Comparison of ENCODE assay signal across 12 cellular contexts in genomic region chr3:188468672-188469071, GRCh38.
DNase-seq lines count a peak whose midpoint lies in the region; ATAC-seq, FAIRE-seq and TF ChIP-seq lines count a peak whose summit lies in the region.
"Had no signal": no experiment of that assay in that cellular context is flagged by ENCODE, and none has a peak within 500 bp of the region (broad histone marks: within the 10 kb centered on the region; RNA-seq: fewer than 3 reads in every experiment).

No MANE protein-coding gene starts in this region.

- H3K4me1 ChIP-seq in lower lobe of right lung: no peaks in the 10 kb centered on the region

- FAIRE-seq in urothelium cell line (lab: Jason Lieb, UNC): no peak
- FAIRE-seq: GM12891 had no signal

- no peaks in the 10 kb centered on the region for H3K36me3 ChIP-seq in lower lobe of right lung

- intact Hi-C loops in lower lobe of right lung (cut with DNase I): no loop called here

- ATAC-seq in lower lobe of right lung: no peak
- ATAC-seq in HG03095 (IDR thresholded peaks at IDR 0.05; ENCODE audit: unreplicated experiment): no peak

- H3K9me3 ChIP-seq in lower lobe of right lung: no peaks in the 10 kb centered on the region

- no peaks in the 10 kb centered on the region for H3K27me3 ChIP-seq in lower lobe of right lung (ENCODE audit: low read depth)

- peak; percentile 11 for DNase-seq in NCI-H1092 treated with DMSO at 0.1 percent for 48 hours (lab: John Stamatoyannopoulos, UW)
- DNase-seq in NCI-H1092 (lab: John Stamatoyannopoulos, UW): no peak
- DNase-seq in cerebellar cortex (ENCODE audit: low spot score): peak; percentile 45
- no peak for DNase-seq in lower lobe of right lung
- DNase-seq in urothelium cell line (ENCODE audit: low spot score): peak; percentile 6
- DNase-seq in SW480 (ENCODE audit: low spot score): no peak
- no peak for DNase-seq in amniotic stem cell (lab: John Stamatoyannopoulos, UW)
- DNase-seq: 8988T; activated CD8-positive, alpha-beta memory T cell treated with anti-CD3 and anti-CD28 coated beads, Interleukin-2, amount 50 U/mL, for 48 hours; effector CD8-positive, alpha-beta T cell had no signal

- H3K27ac ChIP-seq in lower lobe of right lung: peak overlapping the region; percentile 3

- no peak for TF ChIP-seq CTCF in lower lobe of right lung (IDR thresholded peaks at IDR 0.05)

- H3K4me3 ChIP-seq in lower lobe of right lung: no peak overlapping the region

Comparison
In these comparisons a context has a peak if more than half of its experiments do, and no peak if none do; other contexts are left out.
1. DNase-seq: peak in NCI-H1092 treated with DMSO at 0.1 percent for 48 hours (single experiment), cerebellar cortex (single experiment) and urothelium cell line (single experiment); none in NCI-H1092 (single experiment), lower lobe of right lung (single experiment), SW480 (single experiment) and amniotic stem cell (single experiment).